ENCODE assay signal across 1 cellular context in the genomic region with DNA sequence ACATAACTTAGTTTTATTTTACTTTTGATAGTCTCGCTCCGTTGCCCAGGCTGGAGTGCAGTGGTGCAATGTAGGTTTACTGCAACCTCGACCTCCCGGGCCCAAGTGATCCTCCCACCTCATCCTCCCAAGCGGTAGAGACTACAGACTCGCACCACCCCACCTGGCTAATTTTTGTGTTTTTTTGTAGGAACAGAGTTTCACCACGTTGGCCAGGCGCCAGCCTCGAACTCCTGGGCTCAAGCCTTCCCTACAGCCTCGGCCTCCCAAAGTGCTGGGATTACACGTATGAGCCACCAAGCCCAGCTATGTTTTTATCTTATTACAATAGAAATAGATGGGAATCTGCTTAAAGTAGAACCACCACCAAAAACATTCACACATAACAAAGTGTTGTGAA.
TF ChIP-seq lines count a peak whose summit lies in the region.

No MANE protein-coding gene starts in this region.

TF ChIP-seq in K562, 482 proteins besides CTCF, POLR2A, EP300 and RAD21:
- TF ChIP-seq, protein P1, sequence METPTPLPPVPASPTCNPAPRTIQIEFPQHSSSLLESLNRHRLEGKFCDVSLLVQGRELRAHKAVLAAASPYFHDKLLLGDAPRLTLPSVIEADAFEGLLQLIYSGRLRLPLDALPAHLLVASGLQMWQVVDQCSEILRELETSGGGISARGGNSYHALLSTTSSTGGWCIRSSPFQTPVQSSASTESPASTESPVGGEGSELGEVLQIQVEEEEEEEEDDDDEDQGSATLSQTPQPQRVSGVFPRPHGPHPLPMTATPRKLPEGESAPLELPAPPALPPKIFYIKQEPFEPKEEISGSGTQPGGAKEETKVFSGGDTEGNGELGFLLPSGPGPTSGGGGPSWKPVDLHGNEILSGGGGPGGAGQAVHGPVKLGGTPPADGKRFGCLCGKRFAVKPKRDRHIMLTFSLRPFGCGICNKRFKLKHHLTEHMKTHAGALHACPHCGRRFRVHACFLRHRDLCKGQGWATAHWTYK (CRISPR knock-in tag; IDR thresholded peaks at IDR 0.05) = no peak
- peak; percentile 64 for TF ChIP-seq NFIC (IDR thresholded peaks at IDR 0.05)
